In genomic region chr2:105573910-105574655, GRCh38 we compare ENCODE assay signal across 15 cellular contexts.
DNase-seq lines count a peak whose midpoint lies in the region; ATAC-seq and TF ChIP-seq lines count a peak whose summit lies in the region.
"Had no signal": no experiment of that assay in that cellular context is flagged by ENCODE, and none has a peak within 500 bp of the region (broad histone marks: within the 10 kb centered on the region; RNA-seq: fewer than 3 reads in every experiment).

No MANE protein-coding gene starts in this region.

- H3K27ac ChIP-seq in dorsolateral prefrontal cortex: peak overlapping the region in 32 of 59 donors; percentile 7 to 92 (median 38)
- H3K27ac ChIP-seq: brain microvascular endothelial cell, neutrophil, SJCRH30 had no signal

- H3K27me3 ChIP-seq in dorsolateral prefrontal cortex: peaks cover 0 to 4% (median 0%) of the 10 kb centered on the region in 45 donors
- H3K27me3 ChIP-seq: brain microvascular endothelial cell, neutrophil had no signal

- no peak for DNase-seq in activated naive CD4-positive, alpha-beta T cell treated with anti-CD3 and anti-CD28 coated beads, Interleukin-2, amount 50 U/mL, for 72 hours (ENCODE audit: low spot score in 2 of 2)
- DNase-seq in NCI-H2107 (lab: John Stamatoyannopoulos, UW) (peak; percentile 58), dorsolateral prefrontal cortex (peak in 1 of 10 donors; percentile 68), medulla oblongata (ENCODE audit: extremely low spot score) (no peak), hepatic stellate cell (ENCODE audit: low spot score) (no peak)
- no peak for DNase-seq in stimulated activated CD4-positive, alpha-beta T cell treated with anti-CD3 and anti-CD28 coated beads, Interleukin-4, amount 100 ng/mL, for 24 hours
- DNase-seq: activated CD4-positive, alpha-beta T cell treated with anti-CD3 and anti-CD28 coated beads, Interleukin-2, amount 50 U/mL, for 48 hours; brain microvascular endothelial cell; mesendoderm; SJCRH30; stimulated activated naive CD8-positive, alpha-beta T cell treated with anti-CD3 and anti-CD28 coated beads, Interleukin-15, amount 100 ng/mL, for 72 hours had no signal

- no peak for ATAC-seq in activated naive CD4-positive, alpha-beta T cell treated with anti-CD3 and anti-CD28 coated beads, Interleukin-2, amount 50 U/mL, for 72 hours
- ATAC-seq in GM19023 (IDR thresholded peaks at IDR 0.05; ENCODE audit: unreplicated experiment): no peak
- ATAC-seq: stimulated activated naive CD8-positive, alpha-beta T cell treated with anti-CD3 and anti-CD28 coated beads, Interleukin-15, amount 100 ng/mL, for 72 hours had no signal

- H3K4me3 Mint-ChIP-seq in activated naive CD4-positive, alpha-beta T cell treated with anti-CD3 and anti-CD28 coated beads, Interleukin-2, amount 50 U/mL, for 24 hours: no peak overlapping the region
- H3K4me3 Mint-ChIP-seq: stimulated activated naive CD8-positive, alpha-beta T cell treated with anti-CD3 and anti-CD28 coated beads, Interleukin-15, amount 100 ng/mL, for 72 hours had no signal

- no peaks in the 10 kb centered on the region for H3K9me3 Mint-ChIP-seq in activated naive CD4-positive, alpha-beta T cell treated with anti-CD3 and anti-CD28 coated beads, Interleukin-2, amount 50 U/mL, for 24 hours
- H3K9me3 Mint-ChIP-seq in activated naive CD4-positive, alpha-beta T cell treated with anti-CD3 and anti-CD28 coated beads, Interleukin-2, amount 50 U/mL, for 72 hours: no peaks in the 10 kb centered on the region
- H3K9me3 Mint-ChIP-seq: stimulated activated naive CD8-positive, alpha-beta T cell treated with anti-CD3 and anti-CD28 coated beads, Interleukin-15, amount 100 ng/mL, for 72 hours had no signal

- TF ChIP-seq CTCF in dorsolateral prefrontal cortex (IDR thresholded peaks at IDR 0.05 in 54 of 56, conservative IDR thresholded peaks at IDR 0.05 in 2 of 56; ENCODE audit: low read depth in 1 of 56, partially characterized antibody in 56 of 56): no peak

- H3K27me3 Mint-ChIP-seq in activated naive CD4-positive, alpha-beta T cell treated with anti-CD3 and anti-CD28 coated beads, Interleukin-2, amount 50 U/mL, for 24 hours: no peaks in the 10 kb centered on the region

- H3K36me3 Mint-ChIP-seq in activated naive CD4-positive, alpha-beta T cell treated with anti-CD3 and anti-CD28 coated beads, Interleukin-2, amount 50 U/mL, for 24 hours: no peaks in the 10 kb centered on the region
- no peaks in the 10 kb centered on the region for H3K36me3 Mint-ChIP-seq in activated naive CD4-positive, alpha-beta T cell treated with anti-CD3 and anti-CD28 coated beads, Interleukin-2, amount 50 U/mL, for 72 hours

- H3K4me3 ChIP-seq in dorsolateral prefrontal cortex: no peak overlapping the region
- H3K4me3 ChIP-seq: SJCRH30, skin epidermis had no signal

- H3K27ac Mint-ChIP-seq in activated naive CD4-positive, alpha-beta T cell treated with anti-CD3 and anti-CD28 coated beads, Interleukin-2, amount 50 U/mL, for 24 hours: peak overlapping the region; percentile 30
- H3K27ac Mint-ChIP-seq in activated naive CD4-positive, alpha-beta T cell treated with anti-CD3 and anti-CD28 coated beads, Interleukin-2, amount 50 U/mL, for 72 hours: no peak overlapping the region
- H3K27ac Mint-ChIP-seq: stimulated activated naive CD8-positive, alpha-beta T cell treated with anti-CD3 and anti-CD28 coated beads, Interleukin-15, amount 100 ng/mL, for 72 hours had no signal

- H3K4me1 Mint-ChIP-seq in activated naive CD4-positive, alpha-beta T cell treated with anti-CD3 and anti-CD28 coated beads, Interleukin-2, amount 50 U/mL, for 24 hours: peaks cover 17% of the 10 kb centered on the region

- intact Hi-C loops in dorsolateral prefrontal cortex (cut with DNase I): loop anchor here (10.0 kb wide), 3 partner anchors 171 to 521 kb away; partner anchors contain the start of gene NCK2 (in 1 of the 2)
